ENCODE assay signal across 11 cellular contexts in genomic region chr6:20455175-20456075, GRCh38. TPM values are rescaled to one million over a fixed set of nuclear protein-coding genes. Genes with fewer than 3 reads are reported as not detected.
DNase-seq lines count a peak whose midpoint lies in the region; ATAC-seq, FAIRE-seq and TF ChIP-seq lines count a peak whose summit lies in the region.
"Had no signal": no experiment of that assay in that cellular context is flagged by ENCODE, and none has a peak within 500 bp of the region (broad histone marks: within the 10 kb centered on the region; RNA-seq: fewer than 3 reads in every experiment).

No MANE protein-coding gene starts in this region.

- no peak overlapping the region for H3K27ac ChIP-seq in endodermal cell (ENCODE audit: low read depth, low read length)

- peak overlapping the region; percentile 25 for H3K9ac ChIP-seq in Loucy (ENCODE audit: low read depth, low read length, poor library complexity, severe bottlenecking)
- H3K9ac ChIP-seq in endodermal cell (ENCODE audit: extremely low read depth, low read length, poor library complexity, severe bottlenecking): no peak overlapping the region

- H3K9me2 ChIP-seq in Loucy (replicated peaks; ENCODE audit: low read depth, low read length): no peaks in the 10 kb centered on the region

- H3K4me2 ChIP-seq in Loucy (ENCODE audit: low read depth, low read length, poor library complexity, severe bottlenecking): peak overlapping the region; percentile 42

- DNase-seq in ELR (ENCODE audit: low read depth): peak; percentile 67
- DNase-seq in endodermal cell: no peak
- DNase-seq in neural crest cell (ENCODE audit: low read depth, low spot score): no peak
- DNase-seq in D721Med (ENCODE audit: insufficient read length, low spot score): no peak
- no peak for DNase-seq in activated T-cell treated with anti-CD3 and anti-CD28 coated beads, Interleukin-2, amount 50 U/mL, for 24 hours
- no peak for DNase-seq in activated CD4-positive, CD25-positive, alpha-beta regulatory T cell (lab: John Stamatoyannopoulos, UW)
- DNase-seq: NCI-H1436, SHP77 treated with DMSO at 0.1 percent for 48 hours had no signal

- peaks cover 13% of the 10 kb centered on the region; the same call in 1 of the 2 replicates for H3F3A ChIP-seq in Loucy (ENCODE audit: low read depth)

- H3K4me1 ChIP-seq in Loucy (ENCODE audit: insufficient read depth, low read length, poor library complexity, severe bottlenecking) (peaks cover 54% of the 10 kb centered on the region), endodermal cell (ENCODE audit: control insufficient read depth, insufficient read depth, low read length) (peaks cover 6% of the 10 kb centered on the region)

- H3K4me3 ChIP-seq in Loucy (ENCODE audit: low read length, poor library complexity, severe bottlenecking) (no peak overlapping the region), endodermal cell (ENCODE audit: low read length) (no peak overlapping the region)

- no peak for FAIRE-seq in D721Med (lab: Jason Lieb, UNC)

- peaks cover 76% of the 10 kb centered on the region for H4K20me1 ChIP-seq in Loucy (ENCODE audit: insufficient read depth, low read length, poor library complexity, severe bottlenecking)

- H3K9me3 Mint-ChIP-seq in endodermal cell (peaks cover 2% of the 10 kb centered on the region), neural crest cell (peaks cover 3% of the 10 kb centered on the region)
- H3K9me3 Mint-ChIP-seq in activated T-cell treated with anti-CD3 and anti-CD28 coated beads, Interleukin-2, amount 50 U/mL, for 24 hours: no peaks in the 10 kb centered on the region
- H3K9me3 Mint-ChIP-seq: memory B cell had no signal

- 87 to 95% methylated on average over 4 to 5 of the region's 5 CpGs for WGBS in endodermal cell (ENCODE audit: insufficient coverage in 1 of 2, insufficient read length in 1 of 2), 2 experiments

- peaks cover 33% of the 10 kb centered on the region for H3K4me1 Mint-ChIP-seq in endodermal cell
- peaks cover 20% of the 10 kb centered on the region for H3K4me1 Mint-ChIP-seq in neural crest cell
- H3K4me1 Mint-ChIP-seq in activated T-cell treated with anti-CD3 and anti-CD28 coated beads, Interleukin-2, amount 50 U/mL, for 24 hours (ENCODE audit: low read depth): peaks cover 28% of the 10 kb centered on the region

- H3K27me3 Mint-ChIP-seq in endodermal cell (ENCODE audit: insufficient read depth) (no peaks in the 10 kb centered on the region), neural crest cell (ENCODE audit: low read depth) (no peaks in the 10 kb centered on the region)
- no peaks in the 10 kb centered on the region for H3K27me3 Mint-ChIP-seq in activated T-cell treated with anti-CD3 and anti-CD28 coated beads, Interleukin-2, amount 50 U/mL, for 24 hours
- H3K27me3 Mint-ChIP-seq: memory B cell had no signal

- H3K27ac Mint-ChIP-seq in endodermal cell (peak overlapping the region; percentile 5), neural crest cell (ENCODE audit: unreplicated experiment) (peak overlapping the region; percentile 66)
- H3K27ac Mint-ChIP-seq in activated T-cell treated with anti-CD3 and anti-CD28 coated beads, Interleukin-2, amount 50 U/mL, for 24 hours: no peak overlapping the region
- H3K27ac Mint-ChIP-seq: memory B cell had no signal

- H3K36me3 Mint-ChIP-seq in endodermal cell (ENCODE audit: low read depth) (peaks cover 46% of the 10 kb centered on the region), neural crest cell (ENCODE audit: low read depth) (peaks cover 31% of the 10 kb centered on the region)
- H3K36me3 Mint-ChIP-seq in activated T-cell treated with anti-CD3 and anti-CD28 coated beads, Interleukin-2, amount 50 U/mL, for 24 hours (ENCODE audit: low read depth): peaks cover 55% of the 10 kb centered on the region

- H3K79me2 ChIP-seq in Loucy (ENCODE audit: insufficient read depth, low read length): peaks cover 99% of the 10 kb centered on the region

- H3K4me3 Mint-ChIP-seq in endodermal cell (no peak overlapping the region), neural crest cell (no peak overlapping the region)
- no peak overlapping the region for H3K4me3 Mint-ChIP-seq in activated T-cell treated with anti-CD3 and anti-CD28 coated beads, Interleukin-2, amount 50 U/mL, for 24 hours
- H3K4me3 Mint-ChIP-seq: memory B cell had no signal

- H3K36me3 ChIP-seq in Loucy (ENCODE audit: insufficient read depth, low read length): peaks cover 39% of the 10 kb centered on the region
- peaks cover 37% of the 10 kb centered on the region for H3K36me3 ChIP-seq in endodermal cell (ENCODE audit: control insufficient read depth, insufficient read depth, low read length)

- TF ChIP-seq CTCF in Loucy (conservative IDR thresholded peaks at IDR 0.05; ENCODE audit: low read length): no peak
- TF ChIP-seq CTCF in endodermal cell (conservative IDR thresholded peaks at IDR 0.05): no peak
- TF ChIP-seq CTCF in neural crest cell (conservative IDR thresholded peaks at IDR 0.05): no peak
- TF ChIP-seq CTCF in D721Med (IDR thresholded peaks at IDR 0.05; ENCODE audit: insufficient read depth, missing control alignments): no peak

- H3K9me3 ChIP-seq in Loucy (ENCODE audit: insufficient read depth, low read depth, low read length): no peaks in the 10 kb centered on the region
- H3K9me3 ChIP-seq in endodermal cell (ENCODE audit: control insufficient read depth, low read length): peaks cover 9% of the 10 kb centered on the region

- H2AFZ ChIP-seq in Loucy (ENCODE audit: low read length): no peak overlapping the region

- no peaks in the 10 kb centered on the region for H3K27me3 ChIP-seq in Loucy (ENCODE audit: insufficient read depth, low read length, poor library complexity, severe bottlenecking)
- H3K27me3 ChIP-seq in endodermal cell (ENCODE audit: control insufficient read depth, insufficient read depth, low read length, poor library complexity, severe bottlenecking): no peaks in the 10 kb centered on the region

- no peak for ATAC-seq in HG03025 (IDR thresholded peaks at IDR 0.05; ENCODE audit: low FRiP score, unreplicated experiment)

RNA-seq across cellular contexts. Expression of gene E2F3, which starts 53.7 kb away (rescaled TPM):
- total RNA-seq in endodermal cell (10 to 100 TPM; 38.2 TPM), neural crest cell (43.8 and 44.9 TPM in 2 replicates)
- polyA plus RNA-seq in endodermal cell (2013, experiment 1 of 2): 26.8 TPM
- 26.3 TPM for polyA plus RNA-seq in endodermal cell (2013, experiment 2 of 2)
